1 cellular context compared by ENCODE assay signal in the genomic region with DNA sequence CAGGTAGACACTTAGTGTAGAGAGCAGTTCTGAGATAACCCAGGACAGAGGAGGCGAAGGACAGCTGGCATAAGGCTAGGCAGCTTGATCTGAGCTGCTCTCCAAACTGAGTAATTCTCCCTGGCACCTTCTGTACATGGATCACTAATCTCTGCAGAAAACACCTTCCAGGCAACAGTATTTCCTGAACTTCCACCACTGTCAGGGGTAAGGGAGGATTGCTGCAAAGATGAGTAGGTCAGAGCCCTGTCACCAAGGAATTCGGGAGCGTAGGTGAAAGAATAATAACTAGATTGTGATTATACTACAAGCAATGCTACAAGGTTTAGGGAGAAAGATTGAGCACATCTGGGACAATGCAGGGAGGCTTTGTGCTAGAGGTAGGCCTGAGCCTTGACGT.
TF ChIP-seq lines count a peak whose summit lies in the region.

No MANE protein-coding gene starts in this region.

TF ChIP-seq in neural cell, 6 proteins besides CTCF, POLR2A, EP300 and RAD21 (continued from another document):
- TF ChIP-seq, protein P1, sequence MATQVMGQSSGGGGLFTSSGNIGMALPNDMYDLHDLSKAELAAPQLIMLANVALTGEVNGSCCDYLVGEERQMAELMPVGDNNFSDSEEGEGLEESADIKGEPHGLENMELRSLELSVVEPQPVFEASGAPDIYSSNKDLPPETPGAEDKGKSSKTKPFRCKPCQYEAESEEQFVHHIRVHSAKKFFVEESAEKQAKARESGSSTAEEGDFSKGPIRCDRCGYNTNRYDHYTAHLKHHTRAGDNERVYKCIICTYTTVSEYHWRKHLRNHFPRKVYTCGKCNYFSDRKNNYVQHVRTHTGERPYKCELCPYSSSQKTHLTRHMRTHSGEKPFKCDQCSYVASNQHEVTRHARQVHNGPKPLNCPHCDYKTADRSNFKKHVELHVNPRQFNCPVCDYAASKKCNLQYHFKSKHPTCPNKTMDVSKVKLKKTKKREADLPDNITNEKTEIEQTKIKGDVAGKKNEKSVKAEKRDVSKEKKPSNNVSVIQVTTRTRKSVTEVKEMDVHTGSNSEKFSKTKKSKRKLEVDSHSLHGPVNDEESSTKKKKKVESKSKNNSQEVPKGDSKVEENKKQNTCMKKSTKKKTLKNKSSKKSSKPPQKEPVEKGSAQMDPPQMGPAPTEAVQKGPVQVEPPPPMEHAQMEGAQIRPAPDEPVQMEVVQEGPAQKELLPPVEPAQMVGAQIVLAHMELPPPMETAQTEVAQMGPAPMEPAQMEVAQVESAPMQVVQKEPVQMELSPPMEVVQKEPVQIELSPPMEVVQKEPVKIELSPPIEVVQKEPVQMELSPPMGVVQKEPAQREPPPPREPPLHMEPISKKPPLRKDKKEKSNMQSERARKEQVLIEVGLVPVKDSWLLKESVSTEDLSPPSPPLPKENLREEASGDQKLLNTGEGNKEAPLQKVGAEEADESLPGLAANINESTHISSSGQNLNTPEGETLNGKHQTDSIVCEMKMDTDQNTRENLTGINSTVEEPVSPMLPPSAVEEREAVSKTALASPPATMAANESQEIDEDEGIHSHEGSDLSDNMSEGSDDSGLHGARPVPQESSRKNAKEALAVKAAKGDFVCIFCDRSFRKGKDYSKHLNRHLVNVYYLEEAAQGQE (IDR thresholded peaks at IDR 0.05; ENCODE audit: borderline replicate concordance), result no peak
- TF ChIP-seq EZH2 (IDR thresholded peaks at IDR 0.05; ENCODE audit: borderline replicate concordance, insufficient read depth, low read length, poor library complexity, severe bottlenecking), result no peak
- no peak for TF ChIP-seq MXI1 (conservative IDR thresholded peaks at IDR 0.05; ENCODE audit: poor library complexity, severe bottlenecking)
- TF ChIP-seq POLR2AphosphoS5 (IDR thresholded peaks at IDR 0.05), result no peak
TF ChIP-seq in neural cell: peak in this region for 0.
